In the genomic region with DNA sequence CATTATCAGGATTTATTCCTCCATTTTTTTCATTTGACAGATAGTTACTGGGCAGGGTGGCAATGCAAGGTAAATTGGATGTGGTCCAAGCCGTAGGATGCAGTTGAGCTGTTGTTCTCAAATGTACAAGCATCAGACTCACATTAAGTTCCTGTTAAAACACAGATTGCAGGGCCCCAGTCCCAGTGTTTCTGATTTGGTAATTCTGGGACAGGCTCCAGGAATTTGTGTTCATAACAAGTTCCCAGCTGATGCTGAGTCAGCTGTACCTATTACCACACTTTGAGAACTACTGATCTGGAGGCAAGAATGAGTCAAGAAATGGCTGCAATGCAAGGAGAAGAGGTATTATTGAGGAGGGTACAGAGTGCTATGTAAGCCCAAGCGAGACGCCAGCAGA, we compare ENCODE assay signal across 1 cellular context.
TF ChIP-seq lines count a peak whose summit lies in the region.

No MANE protein-coding gene starts in this region.

TF ChIP-seq in endothelial cell of umbilical vein, 7 proteins besides CTCF, POLR2A, EP300 and RAD21 (continued from another document):
- TF ChIP-seq, protein P1, sequence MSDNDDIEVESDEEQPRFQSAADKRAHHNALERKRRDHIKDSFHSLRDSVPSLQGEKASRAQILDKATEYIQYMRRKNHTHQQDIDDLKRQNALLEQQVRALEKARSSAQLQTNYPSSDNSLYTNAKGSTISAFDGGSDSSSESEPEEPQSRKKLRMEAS (IDR thresholded peaks at IDR 0.05; ENCODE audit: insufficient read depth, insufficient read length): no peak
